26 cellular contexts compared by ENCODE assay signal in genomic region chrX:66863721-66864120, GRCh38.
"Had no signal": no experiment of that assay in that cellular context is flagged by ENCODE, and none has a peak within 500 bp of the region (broad histone marks: within the 10 kb centered on the region; RNA-seq: fewer than 3 reads in every experiment).

No MANE protein-coding gene starts in this region.

- H3K4me1 Mint-ChIP-seq: activated CD4-positive, alpha-beta T cell treated with anti-CD3 and anti-CD28 coated beads, Interleukin-2, amount 10 ng/mL, durations not matched to agents 24 days and 14 days; activated naive CD8-positive, alpha-beta T cell treated with anti-CD3 and anti-CD28 coated beads for 36 hours; activated T-helper 17 cell treated with anti-CD3 and anti-CD28 coated beads, Interleukin-2, amount 50 U/mL, for 72 hours; central memory CD8-positive, alpha-beta T cell; immature natural killer cell; nephron progenitor cell; T-cell had no signal

- H3K9me3 ChIP-seq: esophagus muscularis mucosa, gastroesophageal sphincter had no signal

- H3K36me3 Mint-ChIP-seq: activated naive CD8-positive, alpha-beta T cell treated with anti-CD3 and anti-CD28 coated beads for 36 hours; immature natural killer cell; T-cell; type B pancreatic cell had no signal

- H3K27ac ChIP-seq: brain microvascular endothelial cell, esophagus muscularis mucosa, gastroesophageal sphincter, heart left ventricle had no signal

- H3K36me3 ChIP-seq: brain microvascular endothelial cell, esophagus muscularis mucosa, gastroesophageal sphincter, heart left ventricle had no signal

- H3K27me3 Mint-ChIP-seq: activated CD4-positive, alpha-beta T cell treated with anti-CD3 and anti-CD28 coated beads, Interleukin-2, amount 10 ng/mL, durations not matched to agents 24 days and 14 days; activated CD8-positive, alpha-beta T cell treated with anti-CD3 and anti-CD28 coated beads for 36 hours; activated naive CD8-positive, alpha-beta T cell treated with anti-CD3 and anti-CD28 coated beads for 36 hours; activated T-helper 17 cell treated with anti-CD3 and anti-CD28 coated beads, Interleukin-2, amount 50 U/mL, for 72 hours; central memory CD8-positive, alpha-beta T cell; type B pancreatic cell had no signal

- ATAC-seq: activated CD8-positive, alpha-beta T cell treated with anti-CD3 and anti-CD28 coated beads for 36 hours; activated T-helper 17 cell treated with anti-CD3 and anti-CD28 coated beads, Interleukin-2, amount 50 U/mL, for 72 hours; gastroesophageal sphincter; T-cell had no signal

- H3K9me3 Mint-ChIP-seq: central memory CD8-positive, alpha-beta T cell; type B pancreatic cell had no signal

- H3K4me3 ChIP-seq: esophagus muscularis mucosa, gastroesophageal sphincter, heart left ventricle had no signal

- H3K4me1 ChIP-seq: esophagus muscularis mucosa, gastroesophageal sphincter, heart left ventricle had no signal

- DNase-seq: activated CD4-positive, alpha-beta T cell treated with anti-CD3 and anti-CD28 coated beads, Interleukin-2, amount 10 ng/mL, durations not matched to agents 24 days and 14 days; activated CD8-positive, alpha-beta T cell treated with anti-CD3 and anti-CD28 coated beads for 36 hours; activated naive CD4-positive, alpha-beta T cell; activated naive CD8-positive, alpha-beta T cell treated with anti-CD3 and anti-CD28 coated beads for 36 hours; activated T-cell treated with anti-CD3 and anti-CD28 coated beads, Interleukin-2, amount 50 U/mL, for 1 hour; amygdala; brain microvascular endothelial cell; cortex of kidney; immature natural killer cell; kidney glomerular epithelial cell; mammary epithelial cell; midbrain; nephron progenitor cell; nucleus accumbens; posterior cingulate gyrus; retina; stimulated activated CD4-positive, alpha-beta T cell treated with anti-CD3 and anti-CD28 coated beads, Interleukin-12 subunit alpha, Interleukin-12 subunit beta, amount 100 ng/mL, for 4 hours; stimulated activated CD4-positive, alpha-beta T cell treated with anti-CD3 and anti-CD28 coated beads, Interleukin-1b, Interleukin-23, amount 100 ng/mL, for 48 hours; stimulated activated naive CD4-positive, alpha-beta T cell treated with Interleukin-2 at 50 U/mL for 16 hours; T-cell had no signal

- H3K4me3 Mint-ChIP-seq: activated CD4-positive, alpha-beta T cell treated with anti-CD3 and anti-CD28 coated beads, Interleukin-2, amount 10 ng/mL, durations not matched to agents 24 days and 14 days; activated CD8-positive, alpha-beta T cell treated with anti-CD3 and anti-CD28 coated beads for 36 hours; activated naive CD8-positive, alpha-beta T cell treated with anti-CD3 and anti-CD28 coated beads for 36 hours; activated T-helper 17 cell treated with anti-CD3 and anti-CD28 coated beads, Interleukin-2, amount 50 U/mL, for 72 hours; central memory CD8-positive, alpha-beta T cell; immature natural killer cell; nephron progenitor cell; T-cell; type B pancreatic cell had no signal

- H3K27me3 ChIP-seq: brain microvascular endothelial cell, esophagus muscularis mucosa, gastroesophageal sphincter, heart left ventricle had no signal

- H3K27ac Mint-ChIP-seq: activated CD4-positive, alpha-beta T cell treated with anti-CD3 and anti-CD28 coated beads, Interleukin-2, amount 10 ng/mL, durations not matched to agents 24 days and 14 days; activated CD8-positive, alpha-beta T cell treated with anti-CD3 and anti-CD28 coated beads for 36 hours; activated naive CD8-positive, alpha-beta T cell treated with anti-CD3 and anti-CD28 coated beads for 36 hours; activated T-helper 17 cell treated with anti-CD3 and anti-CD28 coated beads, Interleukin-2, amount 50 U/mL, for 72 hours; immature natural killer cell; nephron progenitor cell; T-cell; type B pancreatic cell had no signal
